Comparison of ENCODE assay signal across 24 cellular contexts in genomic region chr7:17325364-17325763, GRCh38. TPM values are rescaled to one million over a fixed set of nuclear protein-coding genes. Genes with fewer than 3 reads are reported as not detected.
DNase-seq lines count a peak whose midpoint lies in the region; ATAC-seq and TF ChIP-seq lines count a peak whose summit lies in the region.
"Had no signal": no experiment of that assay in that cellular context is flagged by ENCODE, and none has a peak within 500 bp of the region (broad histone marks: within the 10 kb centered on the region; RNA-seq: fewer than 3 reads in every experiment).

No MANE protein-coding gene starts in this region.

- no peak for TF ChIP-seq RAD21 in SK-N-SH (IDR thresholded peaks at IDR 0.05; ENCODE audit: low read length)

- H3K27ac ChIP-seq in RWPE2 (ENCODE audit: poor library complexity, severe bottlenecking) (peak overlapping the region; percentile 56), SK-N-SH (ENCODE audit: low read depth in 2 of 2, low read length in 1 of 2) (no peak overlapping the region)
- H3K27ac ChIP-seq: ascending aorta, BLaER1, right lobe of liver, upper lobe of right lung had no signal

- H3K4me3 ChIP-seq in RWPE2 (ENCODE audit: severe bottlenecking) (no peak overlapping the region), fibroblast of mammary gland (ENCODE audit: control insufficient read depth, low read depth, low read length) (no peak overlapping the region), SK-N-SH (ENCODE audit: low read depth in 2 of 2, low read length in 1 of 2) (no peak overlapping the region)
- H3K4me3 ChIP-seq: ascending aorta, BLaER1, right lobe of liver, upper lobe of right lung had no signal

- no peak overlapping the region for H2AFZ ChIP-seq in SK-N-SH (ENCODE audit: low read depth)

- H3K79me2 ChIP-seq in SK-N-SH (ENCODE audit: insufficient read depth) = no peaks in the 10 kb centered on the region

- no peak for TF ChIP-seq EP300 in SK-N-SH (IDR thresholded peaks at IDR 0.05; ENCODE audit: borderline replicate concordance in 1 of 2, low read depth in 1 of 2, low read length in 1 of 2)

- no peak overlapping the region for H3K9ac ChIP-seq in SK-N-SH
- H3K9ac ChIP-seq: BLaER1 had no signal

- POLR2A ChIA-PET in SK-N-SH (lab: Yijun Ruan, JAX) = no interaction called here

- peaks cover 21% of the 10 kb centered on the region for H3K4me1 ChIP-seq in RWPE2 (ENCODE audit: insufficient read depth, poor library complexity, severe bottlenecking)
- H3K4me1 ChIP-seq in SK-N-SH (ENCODE audit: control insufficient read depth in 1 of 2, insufficient read depth in 2 of 2, low read depth in 1 of 2, low read length in 1 of 2) = no peaks in the 10 kb centered on the region; a peak in 1 of 4 replicates
- H3K4me1 ChIP-seq: BLaER1 had no signal

- no peak for TF ChIP-seq CTCF in RWPE2 (IDR thresholded peaks at IDR 0.05; ENCODE audit: poor library complexity, severe bottlenecking)
- TF ChIP-seq CTCF in fibroblast of mammary gland (conservative IDR thresholded peaks at IDR 0.05; ENCODE audit: control insufficient read depth, insufficient read depth, low read depth, low read length) = no peak
- TF ChIP-seq CTCF in type B pancreatic cell (conservative IDR thresholded peaks at IDR 0.05) = no peak
- no peak for TF ChIP-seq CTCF in SK-N-SH (IDR thresholded peaks at IDR 0.05)

- H3K27ac Mint-ChIP-seq in activated T-cell treated with anti-CD3 and anti-CD28 coated beads, Interleukin-2, amount 50 U/mL, for 72 hours = peak overlapping the region; percentile 48
- H3K27ac Mint-ChIP-seq in type B pancreatic cell = peak overlapping the region; percentile 2
- H3K27ac Mint-ChIP-seq: activated CD8-positive, alpha-beta T cell treated with anti-CD3 and anti-CD28 coated beads, Interleukin-2, amount 10 ng/mL, durations not matched to agents 7 days and 5 days; activated naive CD4-positive, alpha-beta T cell treated with anti-CD3 and anti-CD28 coated beads for 36 hours; activated T-cell treated with anti-CD3 and anti-CD28 coated beads, Interleukin-2, amount 50 U/mL, for 24 hours had no signal

- ATAC-seq in activated T-cell treated with anti-CD3 and anti-CD28 coated beads, Interleukin-2, amount 50 U/mL, for 72 hours (replicated peaks in 1 of 2) = no peak
- peak; percentile 71 for ATAC-seq in RWPE2 (ENCODE audit: low read depth)
- ATAC-seq in GM18520 (IDR thresholded peaks at IDR 0.05; ENCODE audit: unreplicated experiment) = no peak
- ATAC-seq: activated CD8-positive, alpha-beta T cell treated with anti-CD3 and anti-CD28 coated beads, Interleukin-2, amount 10 ng/mL, durations not matched to agents 7 days and 5 days; SK-N-SH treated with all-trans-retinoic acid at 6 μM for 48 hours; upper lobe of right lung had no signal

- no peaks in the 10 kb centered on the region for H3K4me1 Mint-ChIP-seq in activated T-cell treated with anti-CD3 and anti-CD28 coated beads, Interleukin-2, amount 50 U/mL, for 72 hours (ENCODE audit: low read depth)
- H3K4me1 Mint-ChIP-seq in type B pancreatic cell (ENCODE audit: unreplicated experiment) = no peaks in the 10 kb centered on the region
- H3K4me1 Mint-ChIP-seq: naive B cell had no signal

- no peaks in the 10 kb centered on the region for H3K9me3 Mint-ChIP-seq in activated T-cell treated with anti-CD3 and anti-CD28 coated beads, Interleukin-2, amount 50 U/mL, for 72 hours
- no peaks in the 10 kb centered on the region for H3K9me3 Mint-ChIP-seq in type B pancreatic cell
- H3K9me3 Mint-ChIP-seq: activated naive CD4-positive, alpha-beta T cell treated with anti-CD3 and anti-CD28 coated beads for 36 hours; activated T-cell treated with anti-CD3 and anti-CD28 coated beads, Interleukin-2, amount 50 U/mL, for 24 hours; naive B cell had no signal

- no peaks in the 10 kb centered on the region for H3K9me2 ChIP-seq in SK-N-SH

- H3K4me3 Mint-ChIP-seq in activated T-cell treated with anti-CD3 and anti-CD28 coated beads, Interleukin-2, amount 50 U/mL, for 72 hours = no peak overlapping the region
- no peak overlapping the region for H3K4me3 Mint-ChIP-seq in type B pancreatic cell
- H3K4me3 Mint-ChIP-seq: activated CD8-positive, alpha-beta T cell treated with anti-CD3 and anti-CD28 coated beads, Interleukin-2, amount 10 ng/mL, durations not matched to agents 7 days and 5 days; activated naive CD4-positive, alpha-beta T cell treated with anti-CD3 and anti-CD28 coated beads for 36 hours; activated T-cell treated with anti-CD3 and anti-CD28 coated beads, Interleukin-2, amount 50 U/mL, for 24 hours; naive B cell had no signal

- H3F3A ChIP-seq in SK-N-SH (replicated peaks; ENCODE audit: insufficient read depth) = no peaks in the 10 kb centered on the region

- H3K27me3 Mint-ChIP-seq in activated T-cell treated with anti-CD3 and anti-CD28 coated beads, Interleukin-2, amount 50 U/mL, for 72 hours (ENCODE audit: low read depth) = no peaks in the 10 kb centered on the region
- no peaks in the 10 kb centered on the region for H3K27me3 Mint-ChIP-seq in type B pancreatic cell
- H3K27me3 Mint-ChIP-seq: activated T-cell treated with anti-CD3 and anti-CD28 coated beads, Interleukin-2, amount 50 U/mL, for 24 hours; naive B cell had no signal

- H3K9me3 ChIP-seq in RWPE2 (ENCODE audit: severe bottlenecking) = no peaks in the 10 kb centered on the region
- no peaks in the 10 kb centered on the region for H3K9me3 ChIP-seq in SK-N-SH
- H3K9me3 ChIP-seq: ascending aorta, BLaER1, right lobe of liver, upper lobe of right lung had no signal

- no peaks in the 10 kb centered on the region for H3K27me3 ChIP-seq in RWPE2 (ENCODE audit: insufficient read depth, poor library complexity, severe bottlenecking)
- H3K27me3 ChIP-seq in SK-N-SH (ENCODE audit: insufficient read depth) = peaks cover 15% of the 10 kb centered on the region; the same call in 1 of the 2 replicates
- H3K27me3 ChIP-seq: ascending aorta, BLaER1, right lobe of liver, upper lobe of right lung had no signal

- DNase-seq in activated T-cell treated with anti-CD3 and anti-CD28 coated beads, Interleukin-2, amount 50 U/mL, for 72 hours = no peak
- DNase-seq in activated T-cell treated with anti-CD3 and anti-CD28 coated beads for 4 hours (no peak), RWPE2 (ENCODE audit: low spot score) (no peak), fibroblast of mammary gland (ENCODE audit: low read depth) (peak; percentile 71), type B pancreatic cell (ENCODE audit: extremely low spot score, unreplicated experiment) (no peak), SK-N-SH (no peak)
- no peak for DNase-seq in NK-92 treated with Interleukin-12 subunit alpha and Interleukin-12 subunit beta, amount 100 ng/mL, for 24 hours (lab: John Stamatoyannopoulos, UW)
- DNase-seq: 8988T; activated CD8-positive, alpha-beta T cell treated with anti-CD3 and anti-CD28 coated beads, Interleukin-2, amount 10 ng/mL, durations not matched to agents 7 days and 5 days; activated naive CD4-positive, alpha-beta T cell treated with anti-CD3 and anti-CD28 coated beads for 36 hours; activated T-cell treated with anti-CD3 and anti-CD28 coated beads, Interleukin-2, amount 50 U/mL, for 24 hours; effector memory CD4-positive, alpha-beta T cell; H7; Kasumi-1; naive B cell; NCI-H1092; NCI-H510A; right lobe of liver; T1000; upper lobe of right lung had no signal

- H3K4me2 ChIP-seq in SK-N-SH = no peak overlapping the region
- H3K4me2 ChIP-seq: BLaER1 had no signal

- CTCF ChIA-PET in SK-N-SH (lab: Yijun Ruan, JAX) = no interaction called here

- H3K36me3 ChIP-seq in RWPE2 (ENCODE audit: low read depth) (peaks cover 77% of the 10 kb centered on the region), SK-N-SH (replicated peaks in 1 of 2; ENCODE audit: control insufficient read depth in 1 of 2, insufficient read depth in 2 of 2, low read length in 1 of 2) (no peaks in the 10 kb centered on the region)
- H3K36me3 ChIP-seq: BLaER1 had no signal

- H3K36me3 Mint-ChIP-seq in activated T-cell treated with anti-CD3 and anti-CD28 coated beads, Interleukin-2, amount 50 U/mL, for 72 hours (ENCODE audit: insufficient read depth in 2 of 2) = peaks cover 3 to 19% of the 10 kb centered on the region in 2 donors
- peaks cover 18% of the 10 kb centered on the region for H3K36me3 Mint-ChIP-seq in type B pancreatic cell

- no peaks in the 10 kb centered on the region for H4K20me1 ChIP-seq in SK-N-SH (ENCODE audit: insufficient read depth)
- H4K20me1 ChIP-seq: BLaER1 had no signal

- 3% methylated on average over 2 of the region's 2 CpGs for WGBS in SK-N-SH (ENCODE audit: low lambda C conversion rate)

TF ChIP-seq in SK-N-SH, 30 proteins besides CTCF, POLR2A, EP300 and RAD21:
- no peak for TF ChIP-seq USF2 (IDR thresholded peaks at IDR 0.05; ENCODE audit: borderline replicate concordance, low read depth, low read length)
- TF ChIP-seq, protein P1, sequence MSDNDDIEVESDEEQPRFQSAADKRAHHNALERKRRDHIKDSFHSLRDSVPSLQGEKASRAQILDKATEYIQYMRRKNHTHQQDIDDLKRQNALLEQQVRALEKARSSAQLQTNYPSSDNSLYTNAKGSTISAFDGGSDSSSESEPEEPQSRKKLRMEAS (IDR thresholded peaks at IDR 0.05; ENCODE audit: low read depth) = no peak
- TF ChIP-seq FOXJ3 (CRISPR knock-in tag; IDR thresholded peaks at IDR 0.05) = no peak
TF ChIP-seq in SK-N-SH: peak in this region for 0.

RNA-seq across cellular contexts. Expression of gene AHR, which starts 26.9 kb away (rescaled TPM):
- 10 to 100 TPM; 36.4 to 42.8 TPM for total RNA-seq in activated T-cell treated with anti-CD3 and anti-CD28 coated beads, Interleukin-2, amount 50 U/mL, for 72 hours
- total RNA-seq in type B pancreatic cell (ENCODE audit: low replicate concordance) = 41.0 and 66.0 TPM in 2 replicates
- polyA plus RNA-seq in SK-N-SH (2012; rRNA removed) = 0.13 TPM in 1 of 2 replicates, not detected in the other
- 0.01 TPM in 1 of 2 replicates, not detected in the other for polyA plus RNA-seq in SK-N-SH (2012; cell fraction: cytosol; rRNA removed)
- polyA plus RNA-seq in SK-N-SH (2012; cell fraction: nucleus; rRNA removed) = 0.02 TPM in 1 of 2 replicates, not detected in the other
